In the genomic region with DNA sequence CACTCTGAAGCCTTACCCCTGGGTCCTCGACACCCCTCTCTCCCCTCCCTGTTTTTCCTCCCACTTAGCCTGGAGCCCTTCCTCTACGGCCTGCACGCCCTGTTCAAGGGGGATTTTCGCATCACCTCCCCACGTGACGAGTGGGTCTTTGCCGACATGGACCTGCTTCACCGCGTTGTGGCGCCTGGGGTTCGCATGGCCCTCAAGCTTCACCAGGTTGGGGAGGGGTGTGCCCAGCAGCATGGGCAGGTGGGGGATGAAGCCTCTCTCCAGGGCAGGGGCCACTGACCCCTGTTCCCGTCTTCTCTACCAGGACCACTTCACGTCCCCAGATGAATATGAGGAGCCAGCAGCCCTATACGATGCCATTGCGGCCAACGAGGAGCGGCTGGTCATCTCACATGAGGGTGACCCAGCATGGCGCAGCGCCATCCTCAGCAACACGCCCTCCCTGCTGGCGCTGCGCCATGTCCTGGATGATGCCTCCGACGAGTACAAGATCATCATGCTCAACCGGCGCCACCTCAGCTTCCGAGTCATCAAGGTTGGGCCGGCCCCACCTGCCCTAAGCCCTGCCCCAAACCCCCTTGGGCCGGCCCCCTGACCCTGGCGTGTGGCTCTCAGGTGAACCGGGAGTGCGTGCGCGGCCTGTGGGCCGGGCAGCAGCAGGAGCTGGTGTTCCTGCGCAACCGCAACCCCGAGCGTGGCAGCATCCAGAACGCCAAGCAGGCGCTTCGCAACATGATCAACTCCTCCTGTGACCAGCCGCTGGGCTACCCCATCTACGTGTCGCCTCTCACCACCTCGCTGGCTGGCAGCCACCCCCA, we compare ENCODE assay signal across 25 cellular contexts. TPM values are rescaled to one million over a fixed set of nuclear protein-coding genes. Genes with fewer than 3 reads are reported as not detected.
A peak's percentile ranks its signal among the peaks of the same experiment; 100 is the strongest.
DNase-seq lines count a peak whose midpoint lies in the region; ATAC-seq, FAIRE-seq and TF ChIP-seq lines count a peak whose summit lies in the region.
"Had no signal": no experiment of that assay in that cellular context is flagged by ENCODE, and none has a peak within 500 bp of the region (broad histone marks: within the 10 kb centered on the region; RNA-seq: fewer than 3 reads in every experiment).

No MANE protein-coding gene starts in this region.

- no peak for TF ChIP-seq RAD21 in K562 (CRISPR knock-in tag; conservative IDR thresholded peaks at IDR 0.05 in 1 of 2, IDR thresholded peaks at IDR 0.05 in 1 of 2)

- H3K36me3 ChIP-seq in K562 (ENCODE audit: control insufficient read depth, insufficient read depth, low read length) (peaks cover 74% of the 10 kb centered on the region; the same call in 2 of the 3 replicates), spleen (peaks cover 0 to 72% (median 47%) of the 10 kb centered on the region in 6 donors)

- CTCF ChIA-PET in activated CD8-positive, alpha-beta memory T cell treated with anti-CD3 and anti-CD28 coated beads, Interleukin-2, amount 10 ng/mL, durations not matched to agents 7 days and 5 days (lab: Charles Lee), result interaction anchor here (0.7 kb wide), 1 partner anchor 95 kb away, joined by 4 read pairs; no protein-coding TSS in a partner anchor
- CTCF ChIA-PET in K562 (lab: Yijun Ruan, JAX; ENCODE audit: low intra/inter-chr PET ratio), result no interaction called here

- in situ Hi-C loops in K562 (cut with MboI), result no loop called here

- H3K36me3 Mint-ChIP-seq in activated CD8-positive, alpha-beta memory T cell treated with anti-CD3 and anti-CD28 coated beads, Interleukin-2, amount 10 ng/mL, durations not matched to agents 7 days and 5 days, result peaks cover 18% of the 10 kb centered on the region

- H3K9me3 ChIP-seq in K562 (replicated peaks; ENCODE audit: control insufficient read depth, insufficient read depth, low read depth, low read length), result no peaks in the 10 kb centered on the region
- H3K9me3 ChIP-seq in spleen, result no peaks in the 10 kb centered on the region
- H3K9me3 ChIP-seq: breast epithelium, SK-N-SH, transverse colon had no signal

- WGBS in K562 (ENCODE audit: insufficient coverage, low coverage, missing lambda C conversion rate), result 93% methylated on average over 32 of the region's 46 CpGs
- WGBS in spleen, 5 donors, result 91 to 96% (median 94%) methylated on average over 25 to 46 of the region's 46 CpGs

- H3K27ac Mint-ChIP-seq in activated CD8-positive, alpha-beta memory T cell treated with anti-CD3 and anti-CD28 coated beads, Interleukin-2, amount 10 ng/mL, durations not matched to agents 7 days and 5 days, result peak overlapping the region; percentile 66
- H3K27ac Mint-ChIP-seq: activated T-helper 1 cell treated with anti-CD3 and anti-CD28 coated beads, Interleukin-12 subunit alpha, Interleukin-12 subunit beta, Interleukin-2, Interleukin-4 antibody, amounts not matched to agents 30 ng/mL and 10 ng/mL and 1 ng/mL, durations not matched to agents 14 hours and 24 hours and 36 hours; nephron had no signal

- peak overlapping the region; percentile 54; the same call in 2 of the 3 replicates for H3K27ac ChIP-seq in K562 (ENCODE audit: extremely low read depth, low read depth, low read length)
- H3K27ac ChIP-seq in spleen, result peak overlapping the region in 2 of 8 donors; percentile 76 to 99
- H3K27ac ChIP-seq: breast epithelium, GM23248, transverse colon had no signal

- no peak for TF ChIP-seq CTCF in K562 (IDR thresholded peaks at IDR 0.05 in 2 of 3, conservative IDR thresholded peaks at IDR 0.05 in 1 of 3; ENCODE audit: insufficient read depth in 2 of 3, low read depth in 1 of 3, low read length in 3 of 3)
- no peak for TF ChIP-seq CTCF in spleen (IDR thresholded peaks at IDR 0.05 in 8 of 11, conservative IDR thresholded peaks at IDR 0.05 in 3 of 11)

- TF ChIP-seq POLR2A in K562 (conservative IDR thresholded peaks at IDR 0.05) (no peak), spleen (IDR thresholded peaks at IDR 0.05) (no peak)

- H3K9ac ChIP-seq in K562 (ENCODE audit: insufficient read depth in 1 of 2, low read depth in 2 of 2, low read length in 2 of 2), result peak overlapping the region; percentile 3 to 82; a peak in 2 of 4 replicates
- H3K9ac ChIP-seq: GM23248, SK-N-SH had no signal

- H3K4me1 Mint-ChIP-seq in activated CD8-positive, alpha-beta memory T cell treated with anti-CD3 and anti-CD28 coated beads, Interleukin-2, amount 10 ng/mL, durations not matched to agents 7 days and 5 days, result peaks cover 43% of the 10 kb centered on the region

- H3K27me3 Mint-ChIP-seq in activated CD8-positive, alpha-beta memory T cell treated with anti-CD3 and anti-CD28 coated beads, Interleukin-2, amount 10 ng/mL, durations not matched to agents 7 days and 5 days, result no peaks in the 10 kb centered on the region
- H3K27me3 Mint-ChIP-seq: activated naive CD4-positive, alpha-beta T cell treated with anti-CD3 and anti-CD28 coated beads, Interleukin-2, amount 10 ng/mL, durations not matched to agents 7 days and 5 days had no signal

- peaks cover 3% of the 10 kb centered on the region for H3K9me1 ChIP-seq in K562 (ENCODE audit: control insufficient read depth, insufficient read depth, low read length)

- H4K20me1 ChIP-seq in K562 (replicated peaks; ENCODE audit: control insufficient read depth, insufficient read depth, low read length), result peaks cover 3% of the 10 kb centered on the region; the same call in 1 of the 2 replicates

- no TSS peak for BruUV-seq in K562 (replicated peaks; lab: Mats Ljungman, UMichigan)

- H3K4me3 ChIP-seq in K562 (no peak overlapping the region), spleen (no peak overlapping the region)
- H3K4me3 ChIP-seq: breast epithelium, GM23248, skin epidermis, transverse colon had no signal

- POLR2A ChIA-PET in K562 (lab: Yijun Ruan, JAX), result interaction anchor here (0.7 to 1.7 kb wide), 4 partner anchors 13 to 136 kb away, joined by 4 to 7 read pairs (median 4); partner anchors contain the start of genes MALAT1 and PCNX3

- no peaks in the 10 kb centered on the region for H3K9me3 Mint-ChIP-seq in activated CD8-positive, alpha-beta memory T cell treated with anti-CD3 and anti-CD28 coated beads, Interleukin-2, amount 10 ng/mL, durations not matched to agents 7 days and 5 days (ENCODE audit: low read depth)
- H3K9me3 Mint-ChIP-seq: activated naive CD4-positive, alpha-beta T cell treated with anti-CD3 and anti-CD28 coated beads, Interleukin-2, amount 10 ng/mL, durations not matched to agents 7 days and 5 days; activated T-helper 1 cell treated with anti-CD3 and anti-CD28 coated beads, Interleukin-12 subunit alpha, Interleukin-12 subunit beta, Interleukin-2, Interleukin-4 antibody, amounts not matched to agents 30 ng/mL and 10 ng/mL and 1 ng/mL, durations not matched to agents 14 hours and 24 hours and 36 hours; nephron had no signal

- H3K27me3 ChIP-seq in K562 (ENCODE audit: control insufficient read depth in 2 of 2, insufficient read depth in 2 of 2, low read length in 2 of 2) (no peaks in the 10 kb centered on the region), spleen (replicated peaks in 1 of 7) (no peaks in the 10 kb centered on the region)
- H3K27me3 ChIP-seq: breast epithelium, transverse colon had no signal

- no peak for ATAC-seq in activated CD8-positive, alpha-beta memory T cell treated with anti-CD3 and anti-CD28 coated beads, Interleukin-2, amount 10 ng/mL, durations not matched to agents 7 days and 5 days
- no peak for ATAC-seq in K562
- ATAC-seq in Right ventricle myocardium inferior, result no peak

- peaks cover 17% of the 10 kb centered on the region for H3K79me2 ChIP-seq in K562 (ENCODE audit: control insufficient read depth, insufficient read depth, low read length)

- no peak for DNase-seq in activated CD8-positive, alpha-beta memory T cell treated with anti-CD3 and anti-CD28 coated beads, Interleukin-2, amount 10 ng/mL, durations not matched to agents 7 days and 5 days
- DNase-seq in activated CD8-positive, alpha-beta memory T cell treated with anti-CD3 and anti-CD28 coated beads, Interleukin-2, amount 50 U/mL, for 48 hours, result no peak
- DNase-seq in K562 (ENCODE audit: extremely low read depth in 1 of 4, low spot score in 3 of 4) (no peak), spleen (peak; percentile 75), SK-N-DZ (ENCODE audit: low spot score) (no peak), Right ventricle myocardium inferior (ENCODE audit: missing footprints) (no peak)
- DNase-seq: activated naive CD4-positive, alpha-beta T cell treated with anti-CD3 and anti-CD28 coated beads, Interleukin-2, amount 10 ng/mL, durations not matched to agents 7 days and 5 days; amygdala; effector CD4-positive, alpha-beta T cell; GM23248; head of caudate nucleus; midbrain; NCI-H1417 treated with DMSO at 0.1 percent for 48 hours; NCI-H2081 treated with DMSO at 0.1 percent for 48 hours; NCI-H82; SK-N-SH; T-helper 2 cell; transverse colon had no signal

- intact Hi-C loops in K562 (cut with micrococcal nuclease) (loop anchor here (5.0 kb wide), 1 partner anchor 72 kb away; no protein-coding TSS in a partner anchor), spleen (cut with DNase I; ENCODE audit: low total_unique reads) (loop anchor here (10.0 kb wide), 1 partner anchor 70 kb away; no protein-coding TSS in a partner anchor), Right ventricle myocardium inferior (cut with DNase I) (no loop called here)

- peaks cover 30 to 70% of the 10 kb centered on the region in 2 experiments for H3K4me1 ChIP-seq in K562 (replicated peaks in 1 of 2; ENCODE audit: control insufficient read depth in 2 of 2, insufficient read depth in 2 of 2, low read length in 2 of 2)
- peaks cover 45 to 83% (median 64%) of the 10 kb centered on the region in 6 donors for H3K4me1 ChIP-seq in spleen

- no peak overlapping the region for H3K4me2 ChIP-seq in K562 (ENCODE audit: insufficient read depth, low read length)
- H3K4me2 ChIP-seq: SK-N-SH had no signal

- no peak for FAIRE-seq in K562 (lab: Jason Lieb, UNC)

- TF ChIP-seq EP300 in K562 (IDR thresholded peaks at IDR 0.05; ENCODE audit: low read length), result no peak

- H3K4me3 Mint-ChIP-seq in activated CD8-positive, alpha-beta memory T cell treated with anti-CD3 and anti-CD28 coated beads, Interleukin-2, amount 10 ng/mL, durations not matched to agents 7 days and 5 days, result no peak overlapping the region
- H3K4me3 Mint-ChIP-seq: activated naive CD4-positive, alpha-beta T cell treated with anti-CD3 and anti-CD28 coated beads, Interleukin-2, amount 10 ng/mL, durations not matched to agents 7 days and 5 days; activated T-helper 1 cell treated with anti-CD3 and anti-CD28 coated beads, Interleukin-12 subunit alpha, Interleukin-12 subunit beta, Interleukin-2, Interleukin-4 antibody, amounts not matched to agents 30 ng/mL and 10 ng/mL and 1 ng/mL, durations not matched to agents 14 hours and 24 hours and 36 hours; nephron had no signal

- no peak overlapping the region for H2AFZ ChIP-seq in K562 (ENCODE audit: low read depth, low read length)
- H2AFZ ChIP-seq: GM23248 had no signal

RNA-seq across cellular contexts. Expression of gene SIPA1, which starts 2.8 kb away (rescaled TPM):
- total RNA-seq in activated CD8-positive, alpha-beta memory T cell treated with anti-CD3 and anti-CD28 coated beads, Interleukin-2, amount 10 ng/mL, durations not matched to agents 7 days and 5 days, result 100 to 1,000 TPM; 188 to 267 TPM
- 26.8 and 126 TPM in 2 replicates for total RNA-seq in K562 (2011; cell fraction: chromatin; rRNA removed; ENCODE audit: low replicate concordance)
- total RNA-seq in K562 (2011; cell fraction: nucleolus; rRNA removed), result 79.4 and 96.4 TPM in 2 replicates
- total RNA-seq in K562 (2011; cell fraction: nucleoplasm; rRNA removed), result 35.7 and 43.0 TPM in 2 replicates
- 45.7 and 56.0 TPM in 2 replicates for total RNA-seq in K562 (2014; rRNA removed)
- total RNA-seq in K562 (2014; rRNA removed; fragmentation: Illumina TruSeq; extraction: Trizol), result 12.4 and 14.2 TPM in 2 replicates
- 28.3 and 29.2 TPM in 2 replicates for total RNA-seq in K562 (2015; rRNA removed; fragmentation: Illumina TruSeq; extraction: Trizol)
- 83.1 and 85.8 TPM in 2 replicates for total RNA-seq in K562 (2021)
- polyA plus RNA-seq in K562 (2011; rRNA removed), result 16.8 and 31.3 TPM in 2 replicates
- 19.5 and 74.2 TPM in 2 replicates for polyA plus RNA-seq in K562 (2011; cell fraction: cytosol; rRNA removed)
- 72.0 and 175 TPM in 2 replicates for polyA plus RNA-seq in K562 (2011; cell fraction: nucleus; rRNA removed)
- polyA plus RNA-seq in K562 (2012), result 54.8 and 65.0 TPM in 2 replicates
- 15.5 and 30.0 TPM in 2 replicates for polyA plus RNA-seq in K562 (2014; fragmentation: Illumina TruSeq; extraction: Trizol)
- polyA plus RNA-seq in K562 (2014; fragmentation: Nextera tagmentation; extraction: Ambion mirVana), result 1 to 10 TPM in 1 of 2 experiments, under 1 TPM in 1; 0.25 to 1.4 TPM
- polyA plus RNA-seq in K562 (2014; rRNA removed), result 34.7 and 37.2 TPM in 2 replicates
- 15.4 and 26.3 TPM in 2 replicates for polyA minus RNA-seq in K562 (2011; rRNA and poly(A)+ RNA removed)
- 43.1 and 44.1 TPM in 2 replicates for polyA minus RNA-seq in K562 (2011; cell fraction: cytosol; rRNA and poly(A)+ RNA removed)
- 26.3 and 33.0 TPM in 2 replicates for polyA minus RNA-seq in K562 (2011; cell fraction: nucleus; rRNA and poly(A)+ RNA removed)
- 100 to 1,000 TPM; 167 to 308 (median 255) TPM for total RNA-seq in spleen
- 100 to 1,000 TPM; 269 to 423 (median 327) TPM for polyA plus RNA-seq in spleen
- 8.3 and 12.0 TPM in 2 replicates for polyA plus RNA-seq in SK-N-DZ (2014; cell fraction: cytosol; rRNA removed)
- 7.1 and 14.1 TPM in 2 replicates for polyA plus RNA-seq in SK-N-DZ (2014; cell fraction: nucleus; rRNA removed)
- total RNA-seq in Right ventricle myocardium inferior, result 28.2 TPM

RNA-seq across cellular contexts. Expression of gene PCNX3, which starts 19.5 kb away (rescaled TPM):
- 10 to 100 TPM; 54.9 to 57.1 TPM for total RNA-seq in activated CD8-positive, alpha-beta memory T cell treated with anti-CD3 and anti-CD28 coated beads, Interleukin-2, amount 10 ng/mL, durations not matched to agents 7 days and 5 days
- 75.0 and 267 TPM in 2 replicates for total RNA-seq in K562 (2011; cell fraction: chromatin; rRNA removed; ENCODE audit: low replicate concordance)
- total RNA-seq in K562 (2011; cell fraction: nucleolus; rRNA removed), result 170 and 187 TPM in 2 replicates
- 110 and 119 TPM in 2 replicates for total RNA-seq in K562 (2011; cell fraction: nucleoplasm; rRNA removed)
- total RNA-seq in K562 (2014; rRNA removed) (21.3 and 24.3 TPM in 2 replicates), K562 (2014; rRNA removed; fragmentation: Illumina TruSeq; extraction: Trizol) (2.5 and 4.3 TPM in 2 replicates), K562 (2015; rRNA removed; fragmentation: Illumina TruSeq; extraction: Trizol) (13.9 and 14.1 TPM in 2 replicates), K562 (2021) (40.0 and 47.8 TPM in 2 replicates), spleen (10 to 100 TPM; 38.6 to 51.3 (median 47.4) TPM), Right ventricle myocardium inferior (12.4 TPM)
- polyA plus RNA-seq in K562 (2011; rRNA removed) (9.2 and 19.0 TPM in 2 replicates), K562 (2014; fragmentation: Illumina TruSeq; extraction: Trizol) (12.8 and 28.6 TPM in 2 replicates), K562 (2014; fragmentation: Nextera tagmentation; extraction: Ambion mirVana) (under 1 TPM; 0.11 to 0.29 TPM), K562 (2014; rRNA removed) (30.1 and 32.8 TPM in 2 replicates), spleen (10 to 100 TPM in 2 of 3 donors, 1 to 10 TPM in 1; 9.2 to 24.9 (median 17.7) TPM)
- 17.7 and 33.4 TPM in 2 replicates for polyA plus RNA-seq in K562 (2011; cell fraction: cytosol; rRNA removed)
- polyA plus RNA-seq in K562 (2011; cell fraction: nucleus; rRNA removed), result 87.8 and 157 TPM in 2 replicates
- polyA plus RNA-seq in K562 (2012), result 25.3 and 40.1 TPM in 2 replicates
- 8.4 and 10.6 TPM in 2 replicates for polyA minus RNA-seq in K562 (2011; rRNA and poly(A)+ RNA removed)
- 25.9 and 35.1 TPM in 2 replicates for polyA minus RNA-seq in K562 (2011; cell fraction: cytosol; rRNA and poly(A)+ RNA removed)
- 43.0 and 43.9 TPM in 2 replicates for polyA minus RNA-seq in K562 (2011; cell fraction: nucleus; rRNA and poly(A)+ RNA removed)
- 14.6 and 18.7 TPM in 2 replicates for polyA plus RNA-seq in SK-N-DZ (2014; cell fraction: cytosol; rRNA removed)
- polyA plus RNA-seq in SK-N-DZ (2014; cell fraction: nucleus; rRNA removed), result 37.3 and 48.4 TPM in 2 replicates

RNA-seq across cellular contexts. Expression of gene MAP3K11, which starts 21.1 kb away (rescaled TPM):
- total RNA-seq in activated CD8-positive, alpha-beta memory T cell treated with anti-CD3 and anti-CD28 coated beads, Interleukin-2, amount 10 ng/mL, durations not matched to agents 7 days and 5 days, result 10 to 100 TPM; 71.0 to 73.3 TPM
- 60.6 and 168 TPM in 2 replicates for total RNA-seq in K562 (2011; cell fraction: chromatin; rRNA removed; ENCODE audit: low replicate concordance)
- total RNA-seq in K562 (2011; cell fraction: nucleolus; rRNA removed), result 72.6 and 83.4 TPM in 2 replicates
- 51.5 and 63.5 TPM in 2 replicates for total RNA-seq in K562 (2011; cell fraction: nucleoplasm; rRNA removed)
- total RNA-seq in K562 (2014; rRNA removed) (28.7 and 39.9 TPM in 2 replicates), K562 (2014; rRNA removed; fragmentation: Illumina TruSeq; extraction: Trizol) (5.4 and 9.0 TPM in 2 replicates), K562 (2015; rRNA removed; fragmentation: Illumina TruSeq; extraction: Trizol) (18.2 and 20.5 TPM in 2 replicates), K562 (2021) (42.7 and 47.7 TPM in 2 replicates), spleen (100 to 1,000 TPM in 3 of 7 donors, 10 to 100 TPM in 4; 93.5 to 158 (median 99.9) TPM), Right ventricle myocardium inferior (40.0 TPM)
- polyA plus RNA-seq in K562 (2011; rRNA removed) (13.1 and 18.0 TPM in 2 replicates), K562 (2014; fragmentation: Illumina TruSeq; extraction: Trizol) (12.2 and 23.0 TPM in 2 replicates), K562 (2014; fragmentation: Nextera tagmentation; extraction: Ambion mirVana) (1 to 10 TPM in 1 of 2 experiments, under 1 TPM in 1; 0.77 to 1.6 TPM), K562 (2014; rRNA removed) (25.0 and 31.6 TPM in 2 replicates), spleen (100 to 1,000 TPM in 1 of 3 donors, 10 to 100 TPM in 2; 29.4 to 109 (median 97.7) TPM)
- polyA plus RNA-seq in K562 (2011; cell fraction: cytosol; rRNA removed), result 19.3 and 52.1 TPM in 2 replicates
- polyA plus RNA-seq in K562 (2011; cell fraction: nucleus; rRNA removed), result 31.1 and 52.1 TPM in 2 replicates
- polyA plus RNA-seq in K562 (2012), result 35.9 and 37.4 TPM in 2 replicates
- 14.7 TPM in 2 replicates for polyA minus RNA-seq in K562 (2011; rRNA and poly(A)+ RNA removed)
- polyA minus RNA-seq in K562 (2011; cell fraction: cytosol; rRNA and poly(A)+ RNA removed), result 23.4 and 26.2 TPM in 2 replicates
- 24.2 and 31.1 TPM in 2 replicates for polyA minus RNA-seq in K562 (2011; cell fraction: nucleus; rRNA and poly(A)+ RNA removed)
- 14.1 and 19.2 TPM in 2 replicates for polyA plus RNA-seq in SK-N-DZ (2014; cell fraction: cytosol; rRNA removed)
- polyA plus RNA-seq in SK-N-DZ (2014; cell fraction: nucleus; rRNA removed), result 13.2 and 13.3 TPM in 2 replicates

RNA-seq across cellular contexts. Expression of gene RELA, which starts 27.6 kb away (rescaled TPM):
- total RNA-seq in activated CD8-positive, alpha-beta memory T cell treated with anti-CD3 and anti-CD28 coated beads, Interleukin-2, amount 10 ng/mL, durations not matched to agents 7 days and 5 days, result 10 to 100 TPM; 81.3 to 82.0 TPM
- 79.5 and 201 TPM in 2 replicates for total RNA-seq in K562 (2011; cell fraction: chromatin; rRNA removed; ENCODE audit: low replicate concordance)
- 107 and 114 TPM in 2 replicates for total RNA-seq in K562 (2011; cell fraction: nucleolus; rRNA removed)
- 101 and 117 TPM in 2 replicates for total RNA-seq in K562 (2011; cell fraction: nucleoplasm; rRNA removed)
- 33.4 and 37.6 TPM in 2 replicates for total RNA-seq in K562 (2014; rRNA removed)
- 13.6 and 14.2 TPM in 2 replicates for total RNA-seq in K562 (2014; rRNA removed; fragmentation: Illumina TruSeq; extraction: Trizol)
- total RNA-seq in K562 (2015; rRNA removed; fragmentation: Illumina TruSeq; extraction: Trizol), result 20.6 and 21.0 TPM in 2 replicates
- 52.2 and 62.0 TPM in 2 replicates for total RNA-seq in K562 (2021)
- polyA plus RNA-seq in K562 (2011; rRNA removed), result 17.0 and 30.8 TPM in 2 replicates
- polyA plus RNA-seq in K562 (2011; cell fraction: cytosol; rRNA removed), result 15.4 and 23.1 TPM in 2 replicates
- 129 and 168 TPM in 2 replicates for polyA plus RNA-seq in K562 (2011; cell fraction: nucleus; rRNA removed)
- polyA plus RNA-seq in K562 (2012), result 45.8 and 53.1 TPM in 2 replicates
- polyA plus RNA-seq in K562 (2014; fragmentation: Illumina TruSeq; extraction: Trizol), result 46.8 and 67.4 TPM in 2 replicates
- polyA plus RNA-seq in K562 (2014; fragmentation: Nextera tagmentation; extraction: Ambion mirVana), result 1 to 10 TPM; 6.0 to 6.4 TPM
- 30.1 and 31.1 TPM in 2 replicates for polyA plus RNA-seq in K562 (2014; rRNA removed)
- polyA minus RNA-seq in K562 (2011; rRNA and poly(A)+ RNA removed), result 24.3 and 24.4 TPM in 2 replicates
- 25.8 and 34.8 TPM in 2 replicates for polyA minus RNA-seq in K562 (2011; cell fraction: cytosol; rRNA and poly(A)+ RNA removed)
- polyA minus RNA-seq in K562 (2011; cell fraction: nucleus; rRNA and poly(A)+ RNA removed), result 58.0 and 73.5 TPM in 2 replicates
- total RNA-seq in spleen, result 100 to 1,000 TPM in 1 of 7 donors, 10 to 100 TPM in 6; 68.2 to 115 (median 85.3) TPM
- polyA plus RNA-seq in spleen, result 10 to 100 TPM; 25.8 to 43.0 (median 25.9) TPM
- 23.5 and 37.3 TPM in 2 replicates for polyA plus RNA-seq in SK-N-DZ (2014; cell fraction: cytosol; rRNA removed)
- polyA plus RNA-seq in SK-N-DZ (2014; cell fraction: nucleus; rRNA removed), result 61.4 and 69.4 TPM in 2 replicates
- 36.7 TPM for total RNA-seq in Right ventricle myocardium inferior

RNA-seq across cellular contexts. Expression of gene KCNK7, which starts 39.5 kb away (rescaled TPM):
- 1 to 10 TPM in 1 of 2 experiments, under 1 TPM in 1; 0.80 to 1.1 TPM for total RNA-seq in activated CD8-positive, alpha-beta memory T cell treated with anti-CD3 and anti-CD28 coated beads, Interleukin-2, amount 10 ng/mL, durations not matched to agents 7 days and 5 days
- 0.33 and 1.00 TPM in 2 replicates for total RNA-seq in K562 (2011; cell fraction: chromatin; rRNA removed; ENCODE audit: low replicate concordance)
- 0.26 TPM in 1 of 2 replicates, not detected in the other for total RNA-seq in K562 (2011; cell fraction: nucleolus; rRNA removed)
- 0.29 TPM in 1 of 2 replicates, not detected in the other for total RNA-seq in K562 (2011; cell fraction: nucleoplasm; rRNA removed)
- total RNA-seq in K562 (2014; rRNA removed) (not detected in 2 replicates), K562 (2014; rRNA removed; fragmentation: Illumina TruSeq; extraction: Trizol) (not detected in 2 replicates), K562 (2015; rRNA removed; fragmentation: Illumina TruSeq; extraction: Trizol) (not detected in 2 replicates), K562 (2021) (0.40 TPM in 1 of 2 replicates, not detected in the other), spleen (1 to 10 TPM in 4 of 7 donors, under 1 TPM in 3; 0.63 to 3.2 (median 1.1) TPM), Right ventricle myocardium inferior (0.43 TPM)
- polyA plus RNA-seq in K562 (2011; rRNA removed) (not detected in 2 replicates), K562 (2014; fragmentation: Illumina TruSeq; extraction: Trizol) (not detected in 2 replicates), K562 (2014; fragmentation: Nextera tagmentation; extraction: Ambion mirVana) (not detected), K562 (2014; rRNA removed) (0.07 TPM in 1 of 2 replicates, not detected in the other), spleen (1 to 10 TPM; 1.9 to 6.2 (median 2.9) TPM)
- polyA plus RNA-seq in K562 (2011; cell fraction: cytosol; rRNA removed), result 0.28 TPM in 1 of 2 replicates, not detected in the other
- polyA plus RNA-seq in K562 (2011; cell fraction: nucleus; rRNA removed), result not detected in 2 replicates
- 0.39 and 0.58 TPM in 2 replicates for polyA plus RNA-seq in K562 (2012)
- not detected in 2 replicates for polyA minus RNA-seq in K562 (2011; rRNA and poly(A)+ RNA removed)
- not detected in 2 replicates for polyA minus RNA-seq in K562 (2011; cell fraction: cytosol; rRNA and poly(A)+ RNA removed)
- polyA minus RNA-seq in K562 (2011; cell fraction: nucleus; rRNA and poly(A)+ RNA removed), result 0.27 TPM in 1 of 2 replicates, not detected in the other
- 0.19 and 0.38 TPM in 2 replicates for polyA plus RNA-seq in SK-N-DZ (2014; cell fraction: cytosol; rRNA removed)
- 1.6 and 2.0 TPM in 2 replicates for polyA plus RNA-seq in SK-N-DZ (2014; cell fraction: nucleus; rRNA removed)
- total RNA-seq: fibroblast of villous mesenchyme, GM23248, kidney epithelial cell, osteocyte had no signal
- polyA plus RNA-seq: GM23248 had no signal
